1 cellular context compared by ENCODE assay signal in genomic region chr6:125356888-125357287, GRCh38.
TF ChIP-seq lines count a peak whose summit lies in the region.

No MANE protein-coding gene starts in this region.

TF ChIP-seq in GM12878, 131 proteins besides CTCF, POLR2A, EP300 and RAD21:
- TF ChIP-seq IRF5 (IDR thresholded peaks at IDR 0.05; ENCODE audit: borderline replicate concordance) (no peak), PKNOX1 (IDR thresholded peaks at IDR 0.05) (peak; percentile 45; the same call in 1 of the 2 replicates), ASH2L (IDR thresholded peaks at IDR 0.05; ENCODE audit: borderline replicate concordance, low read depth) (no peak)
